Comparison of ENCODE assay signal across 1 cellular context in genomic region chr6:11538799-11539468, GRCh38.
TF ChIP-seq lines count a peak whose summit lies in the region.

No MANE protein-coding gene starts in this region.

TF ChIP-seq in H1, 55 proteins besides CTCF, POLR2A, EP300 and RAD21 (continued from another document):
- TF ChIP-seq RFX5 (IDR thresholded peaks at IDR 0.05; ENCODE audit: borderline replicate concordance, low read depth, low read length): no peak
- no peak for TF ChIP-seq JUN (IDR thresholded peaks at IDR 0.05; ENCODE audit: low read depth, low read length)
- TF ChIP-seq JUND (IDR thresholded peaks at IDR 0.05; ENCODE audit: low read length): no peak
- no peak for TF ChIP-seq RBBP5 (IDR thresholded peaks at IDR 0.05; ENCODE audit: borderline replicate concordance, low read depth, low read length)
- no peak for TF ChIP-seq ATF2 (IDR thresholded peaks at IDR 0.05; ENCODE audit: low read length)
- no peak for TF ChIP-seq TBP (IDR thresholded peaks at IDR 0.05; ENCODE audit: low read depth, low read length)
- TF ChIP-seq TEAD4 (IDR thresholded peaks at IDR 0.05; ENCODE audit: low read depth, low read length): no peak
